In the genomic region with DNA sequence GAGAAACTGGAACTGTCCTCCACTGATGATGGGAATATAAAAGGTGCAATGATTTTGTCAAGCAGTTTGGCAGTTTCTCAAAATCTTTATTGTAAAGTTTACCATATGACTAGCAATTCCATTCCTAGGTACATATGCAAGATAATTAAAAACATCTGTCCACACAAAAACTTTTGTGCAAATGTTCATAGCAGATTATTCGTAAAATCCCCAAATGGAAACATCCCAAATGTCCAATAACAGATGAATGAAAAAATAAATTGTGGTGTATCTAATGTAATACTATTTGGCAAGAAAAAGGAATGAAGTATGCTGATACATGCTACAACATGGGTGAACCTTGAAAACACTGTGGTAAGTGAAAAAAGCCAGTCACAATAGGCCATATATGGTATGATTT, we compare ENCODE assay signal across 22 cellular contexts.
DNase-seq lines count a peak whose midpoint lies in the region; ATAC-seq and TF ChIP-seq lines count a peak whose summit lies in the region.
"Had no signal": no experiment of that assay in that cellular context is flagged by ENCODE, and none has a peak within 500 bp of the region (broad histone marks: within the 10 kb centered on the region; RNA-seq: fewer than 3 reads in every experiment).

No MANE protein-coding gene starts in this region.

- H3K4me3 Mint-ChIP-seq in CD14-positive monocyte, result no peak overlapping the region
- H3K4me3 Mint-ChIP-seq in HFFc6, result no peak overlapping the region
- H3K4me3 Mint-ChIP-seq: CD4-positive, alpha-beta T cell; CD8-positive, alpha-beta memory T cell; GM23338; H9 had no signal

- H3K4me3 ChIP-seq in AG10803 (ENCODE audit: low read length), result no peak overlapping the region
- H3K4me3 ChIP-seq in fibroblast of the aortic adventitia (ENCODE audit: low read depth, low read length), result no peak overlapping the region
- H3K4me3 ChIP-seq: A549, BLaER1, GM12878, GM23338 had no signal

- H3K27ac Mint-ChIP-seq in CD14-positive monocyte, result no peak overlapping the region
- no peak overlapping the region for H3K27ac Mint-ChIP-seq in HFFc6
- H3K27ac Mint-ChIP-seq: CD4-positive, alpha-beta T cell; CD8-positive, alpha-beta memory T cell; GM23338; H9 had no signal

- DNase-seq in AG10803 (ENCODE audit: low read depth), result peak; percentile 48
- peak; percentile 22 for DNase-seq in HS-5 (ENCODE audit: low read depth)
- DNase-seq in fibroblast of gingiva (ENCODE audit: low read depth), result peak; percentile 61
- peak; percentile 34 for DNase-seq in fibroblast of the aortic adventitia (ENCODE audit: low read depth)
- DNase-seq in CD14-positive monocyte (ENCODE audit: low spot score), result no peak
- no peak for DNase-seq in HFFc6
- no peak for DNase-seq in NCI-H128 (lab: John Stamatoyannopoulos, UW; ENCODE audit: unreplicated experiment)
- DNase-seq: 8988T; ACHN; CD4-positive, alpha-beta T cell; CD8-positive, alpha-beta memory T cell; DMS 273 treated with DMSO at 0.1 percent for 48 hours; DMS79; EL; GDM1; H9 had no signal

- no peak for ATAC-seq in HG03521 (IDR thresholded peaks at IDR 0.05; ENCODE audit: unreplicated experiment)
- ATAC-seq: A549, GM12878, GM23338, HCT116 had no signal

- H3K27me3 Mint-ChIP-seq in CD14-positive monocyte (ENCODE audit: low read depth in 3 of 3), result peaks cover 0 to 2% (median 1%) of the 10 kb centered on the region in 3 donors
- no peaks in the 10 kb centered on the region; the same call in 1 of the 2 replicates for H3K27me3 Mint-ChIP-seq in HFFc6 (ENCODE audit: insufficient read depth)
- H3K27me3 Mint-ChIP-seq: CD4-positive, alpha-beta T cell had no signal

- TF ChIP-seq CTCF in AG10803 (conservative IDR thresholded peaks at IDR 0.05; ENCODE audit: low read length), result no peak
- TF ChIP-seq CTCF in fibroblast of the aortic adventitia (IDR thresholded peaks at IDR 0.05; ENCODE audit: insufficient read depth, low read length), result no peak
- TF ChIP-seq CTCF in CD14-positive monocyte (IDR thresholded peaks at IDR 0.05), result no peak
- TF ChIP-seq CTCF in HFFc6 (IDR thresholded peaks at IDR 0.05), result no peak

- H3K9me3 Mint-ChIP-seq in CD14-positive monocyte (peaks cover 4 to 16% (median 8%) of the 10 kb centered on the region in 7 donors), HFFc6 (peaks cover 58% of the 10 kb centered on the region)

- H3K4me1 Mint-ChIP-seq in CD14-positive monocyte (peaks cover 4% of the 10 kb centered on the region), HFFc6 (ENCODE audit: low read depth) (no peaks in the 10 kb centered on the region)
- H3K4me1 Mint-ChIP-seq: CD8-positive, alpha-beta memory T cell; GM23338; H9 had no signal

- H3K36me3 Mint-ChIP-seq in CD14-positive monocyte (no peaks in the 10 kb centered on the region), HFFc6 (ENCODE audit: low read depth) (peaks cover 10% of the 10 kb centered on the region; the same call in 1 of the 2 replicates)
- H3K36me3 Mint-ChIP-seq: CD8-positive, alpha-beta memory T cell had no signal

- intact Hi-C loops in CD14-positive monocyte (cut with micrococcal nuclease), result no loop called here

Comparison
In these comparisons a context has a peak if more than half of its experiments do, and no peak if none do; other contexts are left out.
1. DNase-seq: peak in AG10803 (single experiment), HS-5 (single experiment), fibroblast of gingiva (single experiment) and fibroblast of the aortic adventitia (single experiment); none in CD14-positive monocyte (single experiment), HFFc6 (single experiment) and NCI-H128 (single experiment).